In genomic region chr20:25148982-25149846, GRCh38 we compare ENCODE assay signal across 11 cellular contexts. TPM values are rescaled to one million over a fixed set of nuclear protein-coding genes. Genes with fewer than 3 reads are reported as not detected.
A peak's percentile ranks its signal among the peaks of the same experiment; 100 is the strongest.
DNase-seq lines count a peak whose midpoint lies in the region; ATAC-seq, FAIRE-seq and TF ChIP-seq lines count a peak whose summit lies in the region.
"Had no signal": no experiment of that assay in that cellular context is flagged by ENCODE, and none has a peak within 500 bp of the region (broad histone marks: within the 10 kb centered on the region; RNA-seq: fewer than 3 reads in every experiment).

No MANE protein-coding gene starts in this region.

- no peak overlapping the region for H3K27ac Mint-ChIP-seq in activated T-cell treated with anti-CD3 and anti-CD28 coated beads, Interleukin-2, amount 50 U/mL, for 72 hours
- H3K27ac Mint-ChIP-seq in astrocyte (ENCODE audit: unreplicated experiment) (no peak overlapping the region), memory B cell (no peak overlapping the region)
- H3K27ac Mint-ChIP-seq: IgD-negative memory B cell had no signal

- peak overlapping the region; percentile 95 for H2AFZ ChIP-seq in astrocyte (ENCODE audit: low read depth, low read length)

- H3K36me3 ChIP-seq in astrocyte (ENCODE audit: insufficient read depth, low read length) (no peaks in the 10 kb centered on the region), subcutaneous abdominal adipose tissue (ENCODE audit: control insufficient read depth in 5 of 5, insufficient read depth in 5 of 5, low read length in 5 of 5) (no peaks in the 10 kb centered on the region)
- H3K36me3 ChIP-seq: vagina had no signal

- peaks cover 15% of the 10 kb centered on the region for H3K27me3 Mint-ChIP-seq in activated T-cell treated with anti-CD3 and anti-CD28 coated beads, Interleukin-2, amount 50 U/mL, for 72 hours (ENCODE audit: low read depth)
- H3K27me3 Mint-ChIP-seq in astrocyte (ENCODE audit: low read depth, unreplicated experiment) (peaks cover 52% of the 10 kb centered on the region), memory B cell (peaks cover 18% of the 10 kb centered on the region)

- H3K9me3 Mint-ChIP-seq in activated T-cell treated with anti-CD3 and anti-CD28 coated beads, Interleukin-2, amount 50 U/mL, for 72 hours, result no peaks in the 10 kb centered on the region
- H3K9me3 Mint-ChIP-seq in astrocyte (ENCODE audit: unreplicated experiment) (peaks cover 2% of the 10 kb centered on the region), memory B cell (no peaks in the 10 kb centered on the region)

- H3K4me1 ChIP-seq in astrocyte (ENCODE audit: insufficient read depth, low read length), result peaks cover 2% of the 10 kb centered on the region
- H3K4me1 ChIP-seq in subcutaneous abdominal adipose tissue (ENCODE audit: control insufficient read depth in 5 of 5, insufficient read depth in 5 of 5, low read length in 5 of 5), result peaks cover 2 to 19% (median 12%) of the 10 kb centered on the region in 5 donors

- no peak for FAIRE-seq in astrocyte (lab: Jason Lieb, UNC)

- H3K4me3 ChIP-seq in astrocyte (ENCODE audit: insufficient read depth, low read depth, low read length) (no peak overlapping the region), subcutaneous abdominal adipose tissue (ENCODE audit: low read depth in 1 of 5, low read length in 5 of 5) (peak overlapping the region in 4 of 5 donors; percentile 50 to 56 (median 56))

- TF ChIP-seq CTCF in astrocyte (IDR thresholded peaks at IDR 0.05; ENCODE audit: insufficient read depth, low read depth, low read length), result no peak

- H3K4me3 Mint-ChIP-seq in activated T-cell treated with anti-CD3 and anti-CD28 coated beads, Interleukin-2, amount 50 U/mL, for 72 hours, result peak overlapping the region; percentile 84 to 91
- H3K4me3 Mint-ChIP-seq in astrocyte (ENCODE audit: unreplicated experiment), result no peak overlapping the region
- peak overlapping the region; percentile 87 for H3K4me3 Mint-ChIP-seq in memory B cell

- no peak overlapping the region for H3K27ac ChIP-seq in astrocyte (ENCODE audit: low read depth, low read length)
- no peak overlapping the region for H3K27ac ChIP-seq in subcutaneous abdominal adipose tissue (ENCODE audit: low read depth, low read length)
- H3K27ac ChIP-seq: vagina had no signal

- H3K36me3 Mint-ChIP-seq in activated T-cell treated with anti-CD3 and anti-CD28 coated beads, Interleukin-2, amount 50 U/mL, for 72 hours (ENCODE audit: insufficient read depth in 2 of 2), result no peaks in the 10 kb centered on the region
- H3K36me3 Mint-ChIP-seq in astrocyte (ENCODE audit: low read depth, unreplicated experiment) (no peaks in the 10 kb centered on the region), memory B cell (no peaks in the 10 kb centered on the region)
- H3K36me3 Mint-ChIP-seq: IgD-negative memory B cell had no signal

- peaks cover 47% of the 10 kb centered on the region for H3K27me3 ChIP-seq in astrocyte (ENCODE audit: insufficient read depth, low read length)
- peaks cover 18 to 34% (median 18%) of the 10 kb centered on the region in 5 donors for H3K27me3 ChIP-seq in subcutaneous abdominal adipose tissue (ENCODE audit: control insufficient read depth in 5 of 5, insufficient read depth in 4 of 5, low read length in 5 of 5)
- H3K27me3 ChIP-seq: vagina had no signal

- H3K4me1 Mint-ChIP-seq in activated T-cell treated with anti-CD3 and anti-CD28 coated beads, Interleukin-2, amount 50 U/mL, for 72 hours (ENCODE audit: low read depth), result peaks cover 6% of the 10 kb centered on the region
- H3K4me1 Mint-ChIP-seq in astrocyte (ENCODE audit: low read depth, unreplicated experiment) (no peaks in the 10 kb centered on the region), memory B cell (peaks cover 5% of the 10 kb centered on the region)

- H4K20me1 ChIP-seq in astrocyte (ENCODE audit: insufficient read depth, low read length), result no peaks in the 10 kb centered on the region

- H3K9me3 ChIP-seq in astrocyte (ENCODE audit: insufficient read depth, low read depth, low read length) (peaks cover 3% of the 10 kb centered on the region), subcutaneous abdominal adipose tissue (ENCODE audit: control insufficient read depth in 5 of 5, low read length in 5 of 5) (no peaks in the 10 kb centered on the region)
- H3K9me3 ChIP-seq: vagina had no signal

- H3K4me2 ChIP-seq in astrocyte (ENCODE audit: low read length), result peak overlapping the region; percentile 90

- no peak overlapping the region for H3K9ac ChIP-seq in astrocyte (ENCODE audit: low read length)
- H3K9ac ChIP-seq in subcutaneous abdominal adipose tissue (ENCODE audit: low read length in 5 of 5), result peak overlapping the region in 1 of 5 donors; percentile 47

- no peaks in the 10 kb centered on the region for H3K79me2 ChIP-seq in astrocyte (ENCODE audit: insufficient read depth, low read length)

- no peak for ATAC-seq in activated T-cell treated with anti-CD3 and anti-CD28 coated beads, Interleukin-2, amount 50 U/mL, for 72 hours (replicated peaks in 1 of 2)
- ATAC-seq in memory B cell (ENCODE audit: low read depth), result no peak
- no peak for ATAC-seq in HG02885 (IDR thresholded peaks at IDR 0.05; ENCODE audit: poor library complexity, unreplicated experiment)

- no peak for DNase-seq in activated T-cell treated with anti-CD3 and anti-CD28 coated beads, Interleukin-2, amount 50 U/mL, for 72 hours
- DNase-seq in activated T-cell treated with anti-CD3 and anti-CD28 coated beads, Interleukin-2, amount 50 U/mL, for 1 hour, result no peak
- DNase-seq in astrocyte (ENCODE audit: low read depth) (no peak), memory B cell (ENCODE audit: low spot score in 2 of 2) (no peak), OCI-M1 (lab: John Stamatoyannopoulos, UW) (no peak)
- no peak for DNase-seq in activated CD4-positive, CD25-positive, alpha-beta regulatory T cell (lab: John Stamatoyannopoulos, UW)
- DNase-seq: NCI-H2171 had no signal

RNA-seq across cellular contexts. Expression of gene ENTPD6, which starts 46.3 kb away (rescaled TPM):
- 10 to 100 TPM; 55.3 to 58.7 TPM for total RNA-seq in activated T-cell treated with anti-CD3 and anti-CD28 coated beads, Interleukin-2, amount 50 U/mL, for 72 hours
- total RNA-seq in astrocyte, result 50.7 and 57.8 TPM in 2 replicates
